14 cellular contexts compared by ENCODE assay signal in the genomic region with DNA sequence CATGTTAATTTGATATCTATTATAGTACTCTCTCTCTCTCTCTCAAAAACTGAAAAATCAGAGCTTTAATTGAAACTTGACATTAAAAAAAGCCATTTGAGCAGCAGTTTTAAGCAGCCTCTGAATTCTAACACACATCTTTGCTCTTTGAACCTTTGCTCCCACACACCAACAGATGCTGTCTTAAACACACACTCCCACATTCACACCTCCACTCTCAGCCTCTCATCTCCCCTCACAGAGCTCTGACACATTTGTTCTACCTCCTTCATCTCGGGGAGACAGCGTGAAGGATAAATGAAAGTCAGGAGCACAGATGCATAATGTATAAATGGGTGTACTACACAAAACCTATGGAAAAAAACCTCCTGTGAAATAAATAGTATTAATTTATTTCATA.
"Had no signal": no experiment of that assay in that cellular context is flagged by ENCODE, and none has a peak within 500 bp of the region (broad histone marks: within the 10 kb centered on the region; RNA-seq: fewer than 3 reads in every experiment).

No MANE protein-coding gene starts in this region.

- DNase-seq: activated CD4-positive, CD25-positive, alpha-beta regulatory T cell treated with anti-CD3 and anti-CD28 coated beads, Interleukin-2, amount 50 U/mL, for 72 hours; activated naive CD4-positive, alpha-beta T cell treated with Interleukin-2 at 50 U/mL for 16 hours; body of pancreas; esophagus squamous epithelium; glutamatergic neuron; mesendoderm; spleen; T-helper 1 cell; T1000; uterus had no signal

- H3K27ac Mint-ChIP-seq: activated T-helper 1 cell treated with anti-CD3 and anti-CD28 coated beads, Interleukin-12 subunit alpha, Interleukin-12 subunit beta, Interleukin-2, Interleukin-4 antibody, amounts not matched to agents 30 ng/mL and 10 ng/mL and 1 ng/mL, durations not matched to agents 14 hours and 24 hours and 36 hours; nephron had no signal

- H3K4me3 Mint-ChIP-seq: activated T-helper 1 cell treated with anti-CD3 and anti-CD28 coated beads, Interleukin-12 subunit alpha, Interleukin-12 subunit beta, Interleukin-2, Interleukin-4 antibody, amounts not matched to agents 30 ng/mL and 10 ng/mL and 1 ng/mL, durations not matched to agents 14 hours and 24 hours and 36 hours; nephron had no signal

- ATAC-seq: body of pancreas, sciatic nerve, SK-N-SH treated with all-trans-retinoic acid at 6 μM for 48 hours had no signal

- H3K9me3 Mint-ChIP-seq: activated T-helper 1 cell treated with anti-CD3 and anti-CD28 coated beads, Interleukin-12 subunit alpha, Interleukin-12 subunit beta, Interleukin-2, Interleukin-4 antibody, amounts not matched to agents 30 ng/mL and 10 ng/mL and 1 ng/mL, durations not matched to agents 14 hours and 24 hours and 36 hours had no signal
